1 cellular context compared by ENCODE assay signal in genomic region chr7:139046143-139046542, GRCh38.
TF ChIP-seq lines count a peak whose summit lies in the region.

No MANE protein-coding gene starts in this region.

TF ChIP-seq in HepG2, 621 proteins besides CTCF, POLR2A, EP300 and RAD21:
- TF ChIP-seq PLRG1 (conservative IDR thresholded peaks at IDR 0.05) (no peak), ZNF337 (CRISPR knock-in tag; IDR thresholded peaks at IDR 0.05; ENCODE audit: borderline replicate concordance, low read depth) (no peak), HNF4G (IDR thresholded peaks at IDR 0.05; ENCODE audit: borderline replicate concordance, low read depth, low read length) (no peak), HNF4G (CRISPR knock-in tag; IDR thresholded peaks at IDR 0.05; ENCODE audit: borderline replicate concordance, low read depth) (no peak), JARID2 (CRISPR knock-in tag; IDR thresholded peaks at IDR 0.05; ENCODE audit: insufficient replicate concordance) (no peak), REPIN1 (CRISPR knock-in tag; IDR thresholded peaks at IDR 0.05; ENCODE audit: borderline replicate concordance, low read depth) (no peak), JUND (CRISPR knock-in tag; IDR thresholded peaks at IDR 0.05) (no peak), ZFP37 (CRISPR knock-in tag; IDR thresholded peaks at IDR 0.05; ENCODE audit: borderline replicate concordance) (no peak), SMAD1 (CRISPR knock-in tag; IDR thresholded peaks at IDR 0.05; ENCODE audit: borderline replicate concordance, low read depth) (no peak), NFE2 (CRISPR knock-in tag; IDR thresholded peaks at IDR 0.05) (no peak), ZMAT3 (CRISPR knock-in tag; conservative IDR thresholded peaks at IDR 0.05) (no peak), PPARG (CRISPR knock-in tag; conservative IDR thresholded peaks at IDR 0.05) (no peak), HMG20B (CRISPR knock-in tag; conservative IDR thresholded peaks at IDR 0.05) (no peak), ZNF530 (CRISPR knock-in tag; IDR thresholded peaks at IDR 0.05; ENCODE audit: low read depth) (no peak), ZNF44 (CRISPR knock-in tag; IDR thresholded peaks at IDR 0.05) (no peak), FOXP1 (IDR thresholded peaks at IDR 0.05) (no peak), FOXP1 (CRISPR knock-in tag; IDR thresholded peaks at IDR 0.05) (no peak), RNF219 (CRISPR knock-in tag; IDR thresholded peaks at IDR 0.05) (no peak), ZNF7 (CRISPR knock-in tag; IDR thresholded peaks at IDR 0.05) (no peak)
- TF ChIP-seq, protein P1, sequence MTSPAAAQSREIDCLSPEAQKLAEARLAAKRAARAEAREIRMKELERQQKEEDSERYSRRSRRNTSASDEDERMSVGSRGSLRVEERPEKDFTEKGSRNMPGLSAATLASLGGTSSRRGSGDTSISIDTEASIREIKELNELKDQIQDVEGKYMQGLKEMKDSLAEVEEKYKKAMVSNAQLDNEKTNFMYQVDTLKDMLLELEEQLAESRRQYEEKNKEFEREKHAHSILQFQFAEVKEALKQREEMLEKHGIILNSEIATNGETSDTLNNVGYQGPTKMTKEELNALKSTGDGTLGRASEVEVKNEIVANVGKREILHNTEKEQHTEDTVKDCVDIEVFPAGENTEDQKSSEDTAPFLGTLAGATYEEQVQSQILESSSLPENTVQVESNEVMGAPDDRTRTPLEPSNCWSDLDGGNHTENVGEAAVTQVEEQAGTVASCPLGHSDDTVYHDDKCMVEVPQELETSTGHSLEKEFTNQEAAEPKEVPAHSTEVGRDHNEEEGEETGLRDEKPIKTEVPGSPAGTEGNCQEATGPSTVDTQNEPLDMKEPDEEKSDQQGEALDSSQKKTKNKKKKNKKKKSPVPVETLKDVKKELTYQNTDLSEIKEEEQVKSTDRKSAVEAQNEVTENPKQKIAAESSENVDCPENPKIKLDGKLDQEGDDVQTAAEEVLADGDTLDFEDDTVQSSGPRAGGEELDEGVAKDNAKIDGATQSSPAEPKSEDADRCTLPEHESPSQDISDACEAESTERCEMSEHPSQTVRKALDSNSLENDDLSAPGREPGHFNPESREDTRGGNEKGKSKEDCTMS (CRISPR knock-in tag; conservative IDR thresholded peaks at IDR 0.05) = no peak
- TF ChIP-seq, protein P2, sequence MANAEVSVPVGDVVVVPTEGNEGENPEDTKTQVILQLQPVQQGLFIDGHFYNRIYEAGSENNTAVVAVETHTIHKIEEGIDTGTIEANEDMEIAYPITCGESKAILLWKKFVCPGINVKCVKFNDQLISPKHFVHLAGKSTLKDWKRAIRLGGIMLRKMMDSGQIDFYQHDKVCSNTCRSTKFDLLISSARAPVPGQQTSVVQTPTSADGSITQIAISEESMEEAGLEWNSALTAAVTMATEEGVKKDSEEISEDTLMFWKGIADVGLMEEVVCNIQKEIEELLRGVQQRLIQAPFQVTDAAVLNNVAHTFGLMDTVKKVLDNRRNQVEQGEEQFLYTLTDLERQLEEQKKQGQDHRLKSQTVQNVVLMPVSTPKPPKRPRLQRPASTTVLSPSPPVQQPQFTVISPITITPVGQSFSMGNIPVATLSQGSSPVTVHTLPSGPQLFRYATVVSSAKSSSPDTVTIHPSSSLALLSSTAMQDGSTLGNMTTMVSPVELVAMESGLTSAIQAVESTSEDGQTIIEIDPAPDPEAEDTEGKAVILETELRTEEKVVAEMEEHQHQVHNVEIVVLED (CRISPR knock-in tag; IDR thresholded peaks at IDR 0.05; ENCODE audit: borderline replicate concordance) = no peak
- TF ChIP-seq, protein P3, sequence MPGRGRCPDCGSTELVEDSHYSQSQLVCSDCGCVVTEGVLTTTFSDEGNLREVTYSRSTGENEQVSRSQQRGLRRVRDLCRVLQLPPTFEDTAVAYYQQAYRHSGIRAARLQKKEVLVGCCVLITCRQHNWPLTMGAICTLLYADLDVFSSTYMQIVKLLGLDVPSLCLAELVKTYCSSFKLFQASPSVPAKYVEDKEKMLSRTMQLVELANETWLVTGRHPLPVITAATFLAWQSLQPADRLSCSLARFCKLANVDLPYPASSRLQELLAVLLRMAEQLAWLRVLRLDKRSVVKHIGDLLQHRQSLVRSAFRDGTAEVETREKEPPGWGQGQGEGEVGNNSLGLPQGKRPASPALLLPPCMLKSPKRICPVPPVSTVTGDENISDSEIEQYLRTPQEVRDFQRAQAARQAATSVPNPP (CRISPR knock-in tag; IDR thresholded peaks at IDR 0.05) = no peak
TF ChIP-seq in HepG2: peak in this region for 0.
